ENCODE assay signal across 8 cellular contexts in the genomic region with DNA sequence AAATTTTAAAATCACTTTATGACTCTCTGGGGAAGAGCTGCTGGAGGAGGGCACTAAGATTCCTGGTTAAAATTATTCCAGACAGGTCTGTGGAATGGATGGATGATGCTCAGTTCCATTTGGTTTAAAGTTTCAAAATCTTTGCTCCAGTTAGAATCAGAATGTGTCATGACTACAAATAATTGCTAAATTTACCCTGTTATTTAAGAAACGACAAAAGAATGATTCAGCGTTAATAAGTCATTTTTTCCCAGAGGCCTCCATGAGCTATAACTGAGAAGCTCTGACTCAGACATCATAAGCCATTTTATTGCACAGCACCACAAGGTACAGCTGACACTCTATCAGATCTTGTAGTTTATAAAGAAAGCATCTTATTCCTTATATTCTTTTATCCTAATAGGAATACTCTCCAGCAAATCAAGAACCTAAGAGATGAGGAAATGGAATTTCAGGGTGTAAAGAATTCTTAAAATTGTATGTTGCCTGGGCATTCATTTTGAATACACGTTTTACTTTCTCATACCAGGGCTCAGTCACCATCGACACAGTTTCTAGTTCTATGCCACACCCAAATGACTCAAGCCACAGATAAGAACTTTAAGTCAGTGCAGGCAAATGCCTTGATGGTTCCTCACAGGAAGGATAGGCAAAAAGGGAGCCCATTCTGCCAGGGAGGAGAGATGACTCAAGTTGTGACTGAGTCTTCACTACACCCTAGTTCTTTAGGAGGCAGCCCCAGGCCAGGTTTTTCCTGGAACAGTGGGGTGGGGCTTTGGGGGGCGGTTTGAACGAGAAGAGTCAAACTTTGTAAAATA.
DNase-seq lines count a peak whose midpoint lies in the region; FAIRE-seq and TF ChIP-seq lines count a peak whose summit lies in the region.
"Had no signal": no experiment of that assay in that cellular context is flagged by ENCODE, and none has a peak within 500 bp of the region (broad histone marks: within the 10 kb centered on the region; RNA-seq: fewer than 3 reads in every experiment).

No MANE protein-coding gene starts in this region.

- H3K23ac ChIP-seq in H9 (ENCODE audit: insufficient read length, low read depth, low read length): no peak overlapping the region

- no peak overlapping the region for H2BK120ac ChIP-seq in H9 (ENCODE audit: low read depth, low read length, poor library complexity, severe bottlenecking)

- no peaks in the 10 kb centered on the region for H3K23me2 ChIP-seq in H9 (ENCODE audit: insufficient read length, low read depth, low read length, poor library complexity, severe bottlenecking)

- no peaks in the 10 kb centered on the region for H3K27me3 ChIP-seq in H9 (ENCODE audit: insufficient read depth, low read length)

- no peak overlapping the region for H3K56ac ChIP-seq in H9 (ENCODE audit: insufficient read length, low read depth, low read length)

- H2AFZ ChIP-seq in H9 (ENCODE audit: low read length): no peak overlapping the region

- no peak overlapping the region for H4K5ac ChIP-seq in H9 (ENCODE audit: insufficient read length, low read depth, low read length)

- no peak overlapping the region for H3K27ac ChIP-seq in H9 (ENCODE audit: insufficient read length, low read depth, low read length)

- no peak overlapping the region for H3K4me2 ChIP-seq in H9 (ENCODE audit: insufficient read depth, insufficient read length, low read length)

- peaks cover 0 to 3% of the 10 kb centered on the region in 2 experiments; a peak in 1 of 5 replicates for H3K9me3 Mint-ChIP-seq in H9
- peaks cover 4% of the 10 kb centered on the region for H3K9me3 Mint-ChIP-seq in activated naive CD4-positive, alpha-beta T cell treated with anti-CD3 and anti-CD28 coated beads for 36 hours

- H3K27ac Mint-ChIP-seq in H9: no peak overlapping the region
- no peak overlapping the region for H3K27ac Mint-ChIP-seq in activated naive CD4-positive, alpha-beta T cell treated with anti-CD3 and anti-CD28 coated beads for 36 hours

- no peak overlapping the region for H4K8ac ChIP-seq in H9 (replicated peaks; ENCODE audit: insufficient read length, low read depth, low read length)

- H3T11ph ChIP-seq in H9 (ENCODE audit: low read length): no peak overlapping the region

- H2BK12ac ChIP-seq in H9 (ENCODE audit: insufficient read length, low read depth, low read length): no peak overlapping the region

- H2BK5ac ChIP-seq in H9 (ENCODE audit: insufficient read length, low read length): no peak overlapping the region

- intact Hi-C loops in activated naive CD4-positive, alpha-beta T cell treated with anti-CD3 and anti-CD28 coated beads for 36 hours (cut with micrococcal nuclease): no loop called here

- H3K4me1 ChIP-seq in H9 (ENCODE audit: insufficient read depth, low read length): no peaks in the 10 kb centered on the region

- no CpG with 5 or more reads among the region's 6 CpGs for WGBS in H9 (ENCODE audit: extremely low coverage, insufficient read length, low lambda C conversion rate)

- TF ChIP-seq CTCF in H9 (conservative IDR thresholded peaks at IDR 0.05): no peak

- H2BK20ac ChIP-seq in H9 (ENCODE audit: low read depth, low read length, poor library complexity, severe bottlenecking): no peak overlapping the region

- no peak overlapping the region for H3K14ac ChIP-seq in H9 (ENCODE audit: insufficient read depth, low read length)

- peaks cover 2 to 6% (median 3%) of the 10 kb centered on the region in 3 experiments; a peak in 3 of 7 replicates for H3K36me3 Mint-ChIP-seq in H9 (ENCODE audit: insufficient read depth in 1 of 3, low read depth in 3 of 3)
- no peaks in the 10 kb centered on the region for H3K36me3 Mint-ChIP-seq in activated naive CD4-positive, alpha-beta T cell treated with anti-CD3 and anti-CD28 coated beads for 36 hours (ENCODE audit: low read depth)

- DNase-seq in HPDE6-E6E7 (ENCODE audit: extremely low spot score) (peak; percentile 77), amniotic stem cell (lab: John Stamatoyannopoulos, UW) (peak; percentile 93), hepatic stellate cell (ENCODE audit: low spot score) (peak; percentile 41), urothelium cell line (ENCODE audit: low spot score) (peak; percentile 77), SK-N-DZ (ENCODE audit: low spot score) (no peak), H9 (no peak)
- no peak for DNase-seq in activated naive CD4-positive, alpha-beta T cell treated with anti-CD3 and anti-CD28 coated beads for 36 hours
- DNase-seq: T-helper 9 cell had no signal

- no peaks in the 10 kb centered on the region for H4K20me1 ChIP-seq in H9 (ENCODE audit: control insufficient read depth, insufficient read depth, insufficient read length)

- H3K79me2 ChIP-seq in H9 (ENCODE audit: insufficient read depth, low read length): no peaks in the 10 kb centered on the region

- no peak overlapping the region for H2AK5ac ChIP-seq in H9 (ENCODE audit: insufficient read length, low read length)

- H3K4me1 Mint-ChIP-seq in H9: peaks cover 4 to 6% of the 10 kb centered on the region in 2 experiments; a peak in 3 of 4 replicates
- H3K4me1 Mint-ChIP-seq in activated naive CD4-positive, alpha-beta T cell treated with anti-CD3 and anti-CD28 coated beads for 36 hours (ENCODE audit: low read depth): no peaks in the 10 kb centered on the region

- CTCF ChIA-PET in activated naive CD4-positive, alpha-beta T cell treated with anti-CD3 and anti-CD28 coated beads for 36 hours (lab: Charles Lee): no interaction called here

- H3K27me3 Mint-ChIP-seq in H9 (ENCODE audit: low read depth): no peaks in the 10 kb centered on the region
- H3K27me3 Mint-ChIP-seq in activated naive CD4-positive, alpha-beta T cell treated with anti-CD3 and anti-CD28 coated beads for 36 hours (ENCODE audit: low read depth): no peaks in the 10 kb centered on the region

- no peak overlapping the region for H3K9ac ChIP-seq in H9 (ENCODE audit: extremely low read depth, insufficient read length, low read length)

- H3K4me3 Mint-ChIP-seq in H9: no peak overlapping the region
- no peak overlapping the region for H3K4me3 Mint-ChIP-seq in activated naive CD4-positive, alpha-beta T cell treated with anti-CD3 and anti-CD28 coated beads for 36 hours

- H2BK15ac ChIP-seq in H9 (ENCODE audit: low read depth, low read length): no peak overlapping the region

- H3K18ac ChIP-seq in H9 (ENCODE audit: insufficient read length, low read depth, low read length): no peak overlapping the region

- no peak overlapping the region for H3K4ac ChIP-seq in H9 (ENCODE audit: low read depth, low read length)

- peak; percentile 32 for FAIRE-seq in urothelium cell line (lab: Jason Lieb, UNC)

- no peaks in the 10 kb centered on the region for H3K79me1 ChIP-seq in H9 (ENCODE audit: insufficient read depth, low read depth, low read length, poor library complexity, severe bottlenecking)

- H3K9me3 ChIP-seq in H9 (ENCODE audit: control insufficient read depth, low read depth, low read length): no peaks in the 10 kb centered on the region

- H4K91ac ChIP-seq in H9 (ENCODE audit: insufficient read length, low read depth, low read length): no peak overlapping the region

Comparison
In these comparisons a context has a peak if more than half of its experiments do, and no peak if none do; other contexts are left out.
1. DNase-seq: peak in HPDE6-E6E7 (single experiment), amniotic stem cell (single experiment), hepatic stellate cell (single experiment) and urothelium cell line (single experiment); none in SK-N-DZ (single experiment), H9 (single experiment) and activated naive CD4-positive, alpha-beta T cell treated with anti-CD3 and anti-CD28 coated beads for 36 hours (single experiment).